8 cellular contexts compared by ENCODE assay signal in the genomic region with DNA sequence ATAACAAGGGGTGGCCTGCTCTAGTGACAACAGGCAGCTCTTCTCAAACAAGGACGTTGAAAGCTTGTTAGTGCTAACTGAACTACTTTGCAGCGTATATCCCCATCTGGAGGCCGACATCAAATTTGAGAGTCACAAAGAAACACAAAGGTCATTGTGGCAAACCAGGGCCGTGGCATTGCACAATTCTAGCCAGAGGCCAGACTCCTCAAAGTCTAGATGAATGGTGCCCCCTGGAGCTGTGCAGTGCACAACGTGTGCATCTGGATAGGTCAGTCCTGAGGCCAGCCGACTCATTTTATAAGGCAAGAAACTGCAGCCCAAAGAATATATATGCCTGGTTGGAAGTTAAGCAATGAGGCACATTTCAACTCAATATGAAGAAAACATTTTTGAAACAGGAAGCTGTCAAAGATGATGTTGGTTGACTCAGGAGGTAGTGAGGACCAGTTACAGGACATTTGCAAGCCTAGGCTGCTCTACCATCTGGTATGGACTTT.
DNase-seq lines count a peak whose midpoint lies in the region; ATAC-seq, FAIRE-seq and TF ChIP-seq lines count a peak whose summit lies in the region.

No MANE protein-coding gene starts in this region.

- no peaks in the 10 kb centered on the region for H3K9me3 Mint-ChIP-seq in stimulated activated naive CD8-positive, alpha-beta T cell treated with anti-CD3 and anti-CD28 coated beads, Interleukin-15, amount 100 ng/mL, for 72 hours

- peaks cover 32% of the 10 kb centered on the region for H3K4me1 Mint-ChIP-seq in stimulated activated naive CD8-positive, alpha-beta T cell treated with anti-CD3 and anti-CD28 coated beads, Interleukin-15, amount 100 ng/mL, for 72 hours

- ATAC-seq in A549 (peak; percentile 34 to 52; a peak in 3 of 6 replicates), HCT116 (peak; percentile 96)
- peak; percentile 39 for ATAC-seq in stimulated activated naive CD8-positive, alpha-beta T cell treated with anti-CD3 and anti-CD28 coated beads, Interleukin-15, amount 100 ng/mL, for 72 hours

- BruUV-seq in HCT116 (replicated peaks; lab: Mats Ljungman, UMichigan) = no TSS peak

- H3K36me3 ChIP-seq in HCT116 (ENCODE audit: control insufficient read depth in 1 of 2, insufficient read depth in 2 of 2, low read length in 2 of 2) (no peaks in the 10 kb centered on the region), right atrium auricular region (no peaks in the 10 kb centered on the region), vagina (no peaks in the 10 kb centered on the region)

- H2AFZ ChIP-seq in HCT116 (ENCODE audit: low read depth, low read length, poor library complexity, severe bottlenecking) = no peak overlapping the region

- H3K4me3 Mint-ChIP-seq in stimulated activated naive CD8-positive, alpha-beta T cell treated with anti-CD3 and anti-CD28 coated beads, Interleukin-15, amount 100 ng/mL, for 72 hours = no peak overlapping the region

- H3K27me3 ChIP-seq in HCT116 (ENCODE audit: insufficient read depth, low read length) = peaks cover 5% of the 10 kb centered on the region; the same call in 1 of the 2 replicates
- no peaks in the 10 kb centered on the region for H3K27me3 ChIP-seq in right atrium auricular region
- no peaks in the 10 kb centered on the region for H3K27me3 ChIP-seq in vagina

- CTCF ChIA-PET in A549 (lab: Yijun Ruan, JAX) (interaction anchor here (0.6 to 1.6 kb wide), 4 partner anchors 28 to 821 kb away, joined by 3 to 5 read pairs (median 4); no protein-coding TSS in a partner anchor), HCT116 (lab: Charles Lee) (interaction anchor here (0.6 to 2.1 kb wide), 6 partner anchors 331 to 817 kb away, joined by 3 to 11 read pairs (median 5); no protein-coding TSS in a partner anchor)

- H3K9me3 ChIP-seq in A549 (no peaks in the 10 kb centered on the region), HCT116 (ENCODE audit: control insufficient read depth in 1 of 2, insufficient read depth in 1 of 2, low read depth in 1 of 2, low read length in 2 of 2) (no peaks in the 10 kb centered on the region), right atrium auricular region (no peaks in the 10 kb centered on the region), vagina (no peaks in the 10 kb centered on the region)

- no peak for FAIRE-seq in A549 (lab: Jason Lieb, UNC)

- WGBS in A549 (ENCODE audit: missing lambda C conversion rate) = 39% methylated on average over 6 of the region's 6 CpGs

- TF ChIP-seq POLR2A in A549 (IDR thresholded peaks at IDR 0.05; ENCODE audit: low read length) = no peak
- no peak for TF ChIP-seq POLR2A in HCT116 (IDR thresholded peaks at IDR 0.05; ENCODE audit: borderline replicate concordance, extremely low read depth, insufficient read depth, insufficient read length)
- no peak for TF ChIP-seq POLR2A in vagina (IDR thresholded peaks at IDR 0.05)

- H3K79me2 ChIP-seq in HCT116 (ENCODE audit: insufficient read depth, low read length) = no peaks in the 10 kb centered on the region

- POLR2A ChIA-PET in A549 (lab: Yijun Ruan, JAX) = interaction anchor here (0.6 kb wide), 1 partner anchor 620 kb away, joined by 3 read pairs; no protein-coding TSS in a partner anchor
- POLR2A ChIA-PET in HCT116 (lab: Charles Lee) = no interaction called here

- H3K4me1 ChIP-seq in A549 (no peaks in the 10 kb centered on the region), HCT116 (ENCODE audit: control insufficient read depth in 1 of 2, insufficient read depth in 2 of 2, low read length in 2 of 2) (peaks cover 0 to 5% of the 10 kb centered on the region in 2 experiments; a peak in 1 of 4 replicates), right atrium auricular region (peaks cover 0 to 18% of the 10 kb centered on the region in 2 donors), vagina (peaks cover 12% of the 10 kb centered on the region)

- TF ChIP-seq CTCF in A549 (IDR thresholded peaks at IDR 0.05) = no peak
- TF ChIP-seq CTCF in HCT116 (IDR thresholded peaks at IDR 0.05 in 2 of 3, conservative IDR thresholded peaks at IDR 0.05 in 1 of 3; ENCODE audit: borderline replicate concordance in 1 of 3, insufficient read depth in 1 of 3, low read depth in 2 of 3, low read length in 2 of 3) = peak; percentile 38 to 54 (median 46); a peak in 4 of 6 replicates
- TF ChIP-seq CTCF in right atrium auricular region (IDR thresholded peaks at IDR 0.05) = peak in 1 of 2 donors; percentile 60
- TF ChIP-seq CTCF in coronary artery (IDR thresholded peaks at IDR 0.05) = no peak
- TF ChIP-seq CTCF in vagina (IDR thresholded peaks at IDR 0.05) = peak in 1 of 3 experiments; percentile 28

- RAD21 ChIA-PET in HCT116 (lab: Charles Lee; ENCODE audit: low non-redundant PET in 1 of 2, low total read pairs in 2 of 2, uncharacterized antibody in 2 of 2, unreplicated experiment in 2 of 2) = interaction anchor here (0.7 to 1.2 kb wide), 4 partner anchors 618 to 763 kb away, joined by 3 to 8 read pairs (median 3); no protein-coding TSS in a partner anchor

- no peak overlapping the region for H3K4me2 ChIP-seq in A549
- no peak overlapping the region for H3K4me2 ChIP-seq in HCT116 (ENCODE audit: low read length)

- no peaks in the 10 kb centered on the region for H4K20me1 ChIP-seq in HCT116 (ENCODE audit: insufficient read depth)

- TF ChIP-seq EP300 in A549 (IDR thresholded peaks at IDR 0.05) = no peak

- H3K9ac ChIP-seq in HCT116 (ENCODE audit: low read length) = no peak overlapping the region

- DNase-seq in A549 (ENCODE audit: low read depth in 1 of 2, low spot score in 1 of 2) (peak in 1 of 2 experiments; percentile 32), HCT116 (ENCODE audit: low read depth, low spot score) (peak; percentile 58), SW480 (ENCODE audit: low spot score) (peak; percentile 90), right atrium auricular region (ENCODE audit: low spot score) (peak; percentile 83), coronary artery (ENCODE audit: low spot score) (no peak), cerebellar cortex (ENCODE audit: low spot score) (no peak), vagina (ENCODE audit: extremely low spot score in 2 of 2) (no peak)
- peak in 1 of 2 donors; percentile 25 for DNase-seq in stimulated activated naive CD8-positive, alpha-beta T cell treated with anti-CD3 and anti-CD28 coated beads, Interleukin-15, amount 100 ng/mL, for 72 hours

- no peaks in the 10 kb centered on the region for H3K27me3 Mint-ChIP-seq in stimulated activated naive CD8-positive, alpha-beta T cell treated with anti-CD3 and anti-CD28 coated beads, Interleukin-15, amount 100 ng/mL, for 72 hours

- H3K9me2 ChIP-seq in HCT116 (ENCODE audit: insufficient read depth) = no peaks in the 10 kb centered on the region

- no peak overlapping the region for H3K27ac Mint-ChIP-seq in stimulated activated naive CD8-positive, alpha-beta T cell treated with anti-CD3 and anti-CD28 coated beads, Interleukin-15, amount 100 ng/mL, for 72 hours

- TF ChIP-seq RAD21 in A549 (conservative IDR thresholded peaks at IDR 0.05 in 1 of 2, IDR thresholded peaks at IDR 0.05 in 1 of 2) (peak; percentile 32 to 39; a peak in 3 of 5 replicates), HCT116 (IDR thresholded peaks at IDR 0.05; ENCODE audit: low read depth) (peak; percentile 70)

- intact Hi-C loops in HCT116 (cut with micrococcal nuclease) = loop anchor here (1.0 to 2.0 kb wide), 2 partner anchors 620 to 763 kb away; no protein-coding TSS in a partner anchor
- intact Hi-C loops in vagina (cut with DNase I) = no loop called here

- no peak overlapping the region for H3K4me3 ChIP-seq in A549
- no peak overlapping the region for H3K4me3 ChIP-seq in HCT116 (replicated peaks in 1 of 2; ENCODE audit: low read depth in 1 of 2, low read length in 2 of 2)
- H3K4me3 ChIP-seq in right atrium auricular region = no peak overlapping the region
- H3K4me3 ChIP-seq in coronary artery = no peak overlapping the region
- H3K4me3 ChIP-seq in vagina = no peak overlapping the region

- no peak overlapping the region for H3K27ac ChIP-seq in A549
- H3K27ac ChIP-seq in HCT116 (ENCODE audit: low read depth, low read length) = no peak overlapping the region
- no peak overlapping the region for H3K27ac ChIP-seq in right atrium auricular region
- H3K27ac ChIP-seq in coronary artery = peak overlapping the region in 1 of 2 donors; percentile 35
- no peak overlapping the region for H3K27ac ChIP-seq in vagina

TF ChIP-seq in A549, 52 proteins besides CTCF, POLR2A, EP300 and RAD21:
- TF ChIP-seq TFCP2L1 (CRISPR knock-in tag; IDR thresholded peaks at IDR 0.05) (no peak), CEBPB (IDR thresholded peaks at IDR 0.05) (peak; percentile 18 to 65; a peak in 2 of 4 replicates)

TF ChIP-seq in HCT116, 20 proteins besides CTCF, POLR2A, EP300 and RAD21:
- peak; percentile 93 for TF ChIP-seq CEBPB (IDR thresholded peaks at IDR 0.05; ENCODE audit: low read depth)
- no peak for TF ChIP-seq EGR1 (IDR thresholded peaks at IDR 0.05; ENCODE audit: low read depth)
TF ChIP-seq in HCT116: peak in this region for 1.

Comparison
In these comparisons a context has a peak if more than half of its experiments do, and no peak if none do; other contexts are left out.
1. ATAC-seq: peak in every context shown above with its lines; median percentile 96 in HCT116; 43 in A549; 39 in stimulated activated naive CD8-positive, alpha-beta T cell treated with anti-CD3 and anti-CD28 coated beads, Interleukin-15, amount 100 ng/mL, for 72 hours.
2. DNase-seq: peak in HCT116 (single experiment), SW480 (single experiment) and right atrium auricular region (single experiment); none in coronary artery (single experiment), cerebellar cortex (single experiment) and vagina (0 of 2).
3. CTCF ChIP-seq: peak in HCT116 (3 of 3); none in A549 (single experiment) and coronary artery (single experiment).